ENCODE assay signal across 30 cellular contexts in genomic region chr9:85575868-85576267, GRCh38.
"Had no signal": no experiment of that assay in that cellular context is flagged by ENCODE, and none has a peak within 500 bp of the region (broad histone marks: within the 10 kb centered on the region; RNA-seq: fewer than 3 reads in every experiment).

No MANE protein-coding gene starts in this region.

- H3K9me3 ChIP-seq: adrenal gland, body of pancreas, gastrocnemius medialis, heart left ventricle had no signal

- H3K4me3 ChIP-seq: adrenal gland, body of pancreas, coronary artery, dorsolateral prefrontal cortex, gastrocnemius medialis, heart left ventricle had no signal

- H3K36me3 ChIP-seq: adrenal gland, gastrocnemius medialis had no signal

- H3K4me1 ChIP-seq: adrenal gland, body of pancreas, gastrocnemius medialis, heart left ventricle had no signal

- H3K27me3 ChIP-seq: adrenal gland, body of pancreas, dorsolateral prefrontal cortex, gastrocnemius medialis, heart left ventricle had no signal

- ATAC-seq: activated CD4-positive, alpha-beta T cell treated with anti-CD3 and anti-CD28 coated beads for 36 hours; activated CD8-positive, alpha-beta memory T cell treated with anti-CD3 and anti-CD28 coated beads, Interleukin-2, amount 10 ng/mL, durations not matched to agents 7 days and 5 days; activated CD8-positive, alpha-beta T cell treated with anti-CD3 and anti-CD28 coated beads, Interleukin-2, amount 10 ng/mL, durations not matched to agents 7 days and 5 days; activated naive CD8-positive, alpha-beta T cell treated with anti-CD3 and anti-CD28 coated beads, Interleukin-2, amount 50 U/mL, for 24 hours; body of pancreas; esophagus mucosa; gastrocnemius medialis; heart left ventricle; T-helper 17 cell had no signal

- H3K27ac ChIP-seq: adrenal gland, body of pancreas, coronary artery, gastrocnemius medialis, heart left ventricle had no signal

- DNase-seq: activated CD4-positive, alpha-beta memory T cell treated with anti-CD3 and anti-CD28 coated beads for 36 hours; activated CD4-positive, alpha-beta T cell treated with anti-CD3 and anti-CD28 coated beads for 36 hours; activated CD4-positive, alpha-beta T cell treated with anti-CD3 and anti-CD28 coated beads, Interleukin-2, amount 10 ng/mL, durations not matched to agents 24 days and 14 days; activated CD4-positive, CD25-positive, alpha-beta regulatory T cell; activated CD4-positive, CD25-positive, alpha-beta regulatory T cell treated with anti-CD3 and anti-CD28 coated beads, Interleukin-2, amount 50 U/mL, for 72 hours; activated CD8-positive, alpha-beta memory T cell treated with anti-CD3 and anti-CD28 coated beads, Interleukin-2, amount 10 ng/mL, durations not matched to agents 7 days and 5 days; activated CD8-positive, alpha-beta memory T cell treated with anti-CD3 and anti-CD28 coated beads, Interleukin-2, amount 50 U/mL, for 4 hours; activated CD8-positive, alpha-beta T cell treated with anti-CD3 and anti-CD28 coated beads, Interleukin-2, amount 10 ng/mL, durations not matched to agents 7 days and 5 days; activated effector memory CD4-positive, alpha-beta T cell treated with anti-CD3 and anti-CD28 coated beads, Interleukin-2, amount 50 U/mL, for 16 hours; activated naive CD4-positive, alpha-beta T cell treated with anti-CD3 and anti-CD28 coated beads for 36 hours; activated naive CD8-positive, alpha-beta T cell treated with anti-CD3 and anti-CD28 coated beads for 36 hours; activated naive CD8-positive, alpha-beta T cell treated with anti-CD3 and anti-CD28 coated beads, Interleukin-2, amount 50 U/mL, for 24 hours; activated T-cell treated with anti-CD3 and anti-CD28 coated beads, Interleukin-2, amount 50 U/mL, for 1 hour; activated T-cell treated with anti-CD3 and anti-CD28 coated beads, Interleukin-2, amount 50 U/mL, for 48 hours; adrenal gland; amygdala; aorta; body of pancreas; caudate nucleus; dorsolateral prefrontal cortex; effector memory CD4-positive, alpha-beta T cell; endodermal cell; foreskin fibroblast; gastrocnemius medialis; glutamatergic neuron; heart left ventricle; T-helper 17 cell; T1000 had no signal
